ENCODE assay signal across 1 cellular context in genomic region chr6:35739645-35740517, GRCh38.
TF ChIP-seq lines count a peak whose summit lies in the region.

No MANE protein-coding gene starts in this region.

TF ChIP-seq in HepG2, 621 proteins besides CTCF, POLR2A, EP300 and RAD21 (continued from another document and continues in another):
- no peak for TF ChIP-seq SKIL (CRISPR knock-in tag; IDR thresholded peaks at IDR 0.05; ENCODE audit: borderline replicate concordance)
- TF ChIP-seq BRD4 (CRISPR knock-in tag; IDR thresholded peaks at IDR 0.05) = peak; percentile 32; the same call in 1 of the 2 replicates
- no peak for TF ChIP-seq CBX5 (CRISPR knock-in tag; IDR thresholded peaks at IDR 0.05; ENCODE audit: borderline replicate concordance)
- no peak for TF ChIP-seq KLF16 (CRISPR knock-in tag; IDR thresholded peaks at IDR 0.05)
- TF ChIP-seq ZNF572 (CRISPR knock-in tag; IDR thresholded peaks at IDR 0.05) = no peak
- TF ChIP-seq ZNF800 (CRISPR knock-in tag; IDR thresholded peaks at IDR 0.05) = no peak; the same call in 1 of the 2 replicates
- TF ChIP-seq ZNF646 (CRISPR knock-in tag; IDR thresholded peaks at IDR 0.05) = no peak
- TF ChIP-seq MXI1 (IDR thresholded peaks at IDR 0.05; ENCODE audit: borderline replicate concordance, low read depth, low read length) = no peak
- no peak for TF ChIP-seq ELF4 (CRISPR knock-in tag; IDR thresholded peaks at IDR 0.05; ENCODE audit: borderline replicate concordance)
- TF ChIP-seq NR0B2 (CRISPR knock-in tag; IDR thresholded peaks at IDR 0.05) = no peak
- TF ChIP-seq ZNF180 (CRISPR knock-in tag; IDR thresholded peaks at IDR 0.05; ENCODE audit: borderline replicate concordance, low read depth) = no peak
- TF ChIP-seq TGIF2 (CRISPR knock-in tag; IDR thresholded peaks at IDR 0.05) = peak; percentile 34; the same call in 1 of the 2 replicates
- TF ChIP-seq ZNF124 (CRISPR knock-in tag; IDR thresholded peaks at IDR 0.05) = 0 out of 2 replicates have a peak, but pooled peaks have one; percentile 54
- no peak for TF ChIP-seq FOXO4 (CRISPR knock-in tag; conservative IDR thresholded peaks at IDR 0.05)
- peak; percentile 15; the same call in 1 of the 2 replicates for TF ChIP-seq PRDM10 (CRISPR knock-in tag; IDR thresholded peaks at IDR 0.05; ENCODE audit: low read depth)
- 0 out of 2 replicates have a peak, but pooled peaks have one; percentile 60 for TF ChIP-seq HOXA5 (CRISPR knock-in tag; IDR thresholded peaks at IDR 0.05)
- no peak for TF ChIP-seq NR1H2 (CRISPR knock-in tag; IDR thresholded peaks at IDR 0.05; ENCODE audit: borderline replicate concordance, low read depth)
- TF ChIP-seq AGO2 (optimal IDR thresholded peaks at IDR 0.05; ENCODE audit: low read depth, low read length) = no peak
- TF ChIP-seq SRF (IDR thresholded peaks at IDR 0.05; ENCODE audit: low read depth, low read length) = peak; percentile 75
- TF ChIP-seq ZNF577 (CRISPR knock-in tag; IDR thresholded peaks at IDR 0.05; ENCODE audit: borderline replicate concordance, low read depth) = no peak
- 0 out of 2 replicates have a peak, but pooled peaks have one; percentile 25 for TF ChIP-seq ZNF607 (CRISPR knock-in tag; IDR thresholded peaks at IDR 0.05; ENCODE audit: borderline replicate concordance)
- TF ChIP-seq ZNF574 (CRISPR knock-in tag; IDR thresholded peaks at IDR 0.05) = 0 out of 2 replicates have a peak, but pooled peaks have one; percentile 20
- no peak for TF ChIP-seq TRIM22 (IDR thresholded peaks at IDR 0.05)
- peak; percentile 44; the same call in 1 of the 2 replicates for TF ChIP-seq RFXANK (CRISPR knock-in tag; IDR thresholded peaks at IDR 0.05)
- TF ChIP-seq KDM4B (CRISPR knock-in tag; IDR thresholded peaks at IDR 0.05) = no peak
- no peak for TF ChIP-seq ZNF770 (CRISPR knock-in tag; IDR thresholded peaks at IDR 0.05)
- TF ChIP-seq ELF1 (CRISPR knock-in tag; IDR thresholded peaks at IDR 0.05) = 0 out of 2 replicates have a peak, but pooled peaks have one; percentile 46
